In genomic region chr22:50201191-50202129, GRCh38 we compare ENCODE assay signal across 8 cellular contexts. TPM values are rescaled to one million over a fixed set of nuclear protein-coding genes. Genes with fewer than 3 reads are reported as not detected.
DNase-seq lines count a peak whose midpoint lies in the region; ATAC-seq, FAIRE-seq and TF ChIP-seq lines count a peak whose summit lies in the region.

No MANE protein-coding gene starts in this region.

- ATAC-seq in HG03097 (IDR thresholded peaks at IDR 0.05; ENCODE audit: low FRiP score, unreplicated experiment) = peak; percentile 22

- H3K79me2 ChIP-seq in parathyroid adenoma = peaks cover 3% of the 10 kb centered on the region

- peak overlapping the region; percentile 49 for H3K4me3 ChIP-seq in parathyroid adenoma (ENCODE audit: low read depth, low read length)

- FAIRE-seq in frontal cortex (lab: Jason Lieb, UNC) (no peak), D721Med (lab: Jason Lieb, UNC) (no peak)

- no peaks in the 10 kb centered on the region for H3K36me3 ChIP-seq in parathyroid adenoma (ENCODE audit: control insufficient read depth, insufficient read depth, low read length)

- TF ChIP-seq CTCF in VCaP (conservative IDR thresholded peaks at IDR 0.05) (no peak), parathyroid adenoma (IDR thresholded peaks at IDR 0.05) (no peak), D721Med (IDR thresholded peaks at IDR 0.05; ENCODE audit: insufficient read depth, missing control alignments) (no peak)

- no peaks in the 10 kb centered on the region for H3K4me1 ChIP-seq in parathyroid adenoma

- H3K9ac ChIP-seq in parathyroid adenoma = no peak overlapping the region

- DNase-seq in activated naive CD4-positive, alpha-beta T cell treated with Interleukin-2 at 50 U/mL for 16 hours = peak; percentile 21
- no peak for DNase-seq in activated naive CD4-positive, alpha-beta T cell (lab: John Stamatoyannopoulos, UW)
- DNase-seq in frontal cortex (ENCODE audit: low spot score in 2 of 2) (peak; percentile 65 to 77), D721Med (ENCODE audit: insufficient read length, low spot score) (no peak), NCI-H510A treated with DMSO at 0.1 percent for 48 hours (lab: John Stamatoyannopoulos, UW) (no peak)

- H3K27me3 ChIP-seq in parathyroid adenoma (ENCODE audit: control insufficient read depth, insufficient read depth, low read length) = no peaks in the 10 kb centered on the region

- H3K9me3 ChIP-seq in parathyroid adenoma (ENCODE audit: control insufficient read depth, low read length) = no peaks in the 10 kb centered on the region

- H3K27ac ChIP-seq in VCaP = peak overlapping the region; percentile 80
- no peak overlapping the region for H3K27ac ChIP-seq in parathyroid adenoma

- H3K4me2 ChIP-seq in parathyroid adenoma (ENCODE audit: low read length) = peak overlapping the region; percentile 54

- H2AFZ ChIP-seq in parathyroid adenoma = no peak overlapping the region

RNA-seq across cellular contexts. Expression of gene SELENOO, which starts 0.6 kb away (rescaled TPM):
- 6.1 TPM for total RNA-seq in frontal cortex

RNA-seq across cellular contexts. Expression of gene TRABD, which starts 15.7 kb away (rescaled TPM):
- 4.9 TPM for total RNA-seq in frontal cortex

RNA-seq across cellular contexts. Expression of gene PANX2, which starts 30.9 kb away (rescaled TPM):
- total RNA-seq in frontal cortex = 2.0 TPM

RNA-seq across cellular contexts. Expression of gene TUBGCP6, which starts 43.4 kb away (rescaled TPM):
- 29.3 TPM for total RNA-seq in frontal cortex

RNA-seq across cellular contexts. Expression of gene HDAC10, which starts 49.6 kb away (rescaled TPM):
- 16.7 TPM for total RNA-seq in frontal cortex

Comparison
In these comparisons a context has a peak if more than half of its experiments do, and no peak if none do; other contexts are left out.
1. DNase-seq: peak in activated naive CD4-positive, alpha-beta T cell treated with Interleukin-2 at 50 U/mL for 16 hours (single experiment) and frontal cortex (2 of 2); none in activated naive CD4-positive, alpha-beta T cell (0 of 4), D721Med (single experiment) and NCI-H510A treated with DMSO at 0.1 percent for 48 hours (single experiment).